27 cellular contexts compared by ENCODE assay signal in genomic region chr4:13601848-13602247, GRCh38. TPM values are rescaled to one million over a fixed set of nuclear protein-coding genes. Genes with fewer than 3 reads are reported as not detected.
A peak's percentile ranks its signal among the peaks of the same experiment; 100 is the strongest.
DNase-seq lines count a peak whose midpoint lies in the region; ATAC-seq and TF ChIP-seq lines count a peak whose summit lies in the region.
"Had no signal": no experiment of that assay in that cellular context is flagged by ENCODE, and none has a peak within 500 bp of the region (broad histone marks: within the 10 kb centered on the region; RNA-seq: fewer than 3 reads in every experiment).

No MANE protein-coding gene starts in this region.

- no peak for TF ChIP-seq CTCF in DOHH2 (IDR thresholded peaks at IDR 0.05; ENCODE audit: low read depth, low read length, poor library complexity, severe bottlenecking)

- CTCF ChIA-PET in T-cell (lab: Charles Lee): no interaction called here

- intact Hi-C loops in dendritic cell treated with granulocyte-macrophage colony-stimulating factor and Interleukin-4, amounts not matched to agents 40 ng/mL and 50 ng/mL, for 4 days (cut with micrococcal nuclease): no loop called here

- no peaks in the 10 kb centered on the region for H3K9me3 ChIP-seq in DOHH2 (ENCODE audit: control insufficient read depth, insufficient read depth, low read length)
- H3K9me3 ChIP-seq: ascending aorta, BLaER1, mucosa of descending colon, ovary, upper lobe of left lung had no signal

- H3K9me2 ChIP-seq in DOHH2 (replicated peaks; ENCODE audit: control insufficient read depth, low read length): no peaks in the 10 kb centered on the region

- peak overlapping the region; percentile 53; the same call in 1 of the 2 replicates for H3K4me2 ChIP-seq in DOHH2 (ENCODE audit: low read length)
- H3K4me2 ChIP-seq: BLaER1 had no signal

- no peak overlapping the region for H3K4me3 Mint-ChIP-seq in dendritic cell treated with granulocyte-macrophage colony-stimulating factor and Interleukin-4, amounts not matched to agents 40 ng/mL and 50 ng/mL, for 4 days
- no peak overlapping the region for H3K4me3 Mint-ChIP-seq in T-cell
- H3K4me3 Mint-ChIP-seq: activated naive CD8-positive, alpha-beta T cell; nephron progenitor cell; T-helper 1 cell treated with Interleukin-12 subunit alpha and Interleukin-12 subunit beta and Interleukin-4 antibody, amounts not matched to agents 30 μg/mL and 1 μg/mL, for 36 hours had no signal

- peak overlapping the region; percentile 35 for H3K27ac Mint-ChIP-seq in dendritic cell treated with granulocyte-macrophage colony-stimulating factor and Interleukin-4, amounts not matched to agents 40 ng/mL and 50 ng/mL, for 4 days
- H3K27ac Mint-ChIP-seq in T-cell: peak overlapping the region in 1 of 2 donors; percentile 35
- H3K27ac Mint-ChIP-seq: activated naive CD8-positive, alpha-beta T cell had no signal

- ATAC-seq in GM19328 (IDR thresholded peaks at IDR 0.05; ENCODE audit: unreplicated experiment) (peak; percentile 25), HG03575 (IDR thresholded peaks at IDR 0.05; ENCODE audit: extremely low read depth, insufficient number of reproducible peaks, low FRiP score, unreplicated experiment) (peak; percentile 39), T-cell (replicated peaks in 1 of 4) (no peak), HG03175 (IDR thresholded peaks at IDR 0.05; ENCODE audit: unreplicated experiment) (no peak), HG02884 (IDR thresholded peaks at IDR 0.05; ENCODE audit: unreplicated experiment) (no peak)
- ATAC-seq: PC-3 had no signal

- POLR2A ChIA-PET in T-cell (lab: Charles Lee): no interaction called here

- H3K27me3 Mint-ChIP-seq in dendritic cell treated with granulocyte-macrophage colony-stimulating factor and Interleukin-4, amounts not matched to agents 40 ng/mL and 50 ng/mL, for 4 days: no peaks in the 10 kb centered on the region
- H3K27me3 Mint-ChIP-seq in T-cell: no peaks in the 10 kb centered on the region
- H3K27me3 Mint-ChIP-seq: activated naive CD8-positive, alpha-beta T cell had no signal

- peaks cover 25% of the 10 kb centered on the region for H3K9me3 Mint-ChIP-seq in dendritic cell treated with granulocyte-macrophage colony-stimulating factor and Interleukin-4, amounts not matched to agents 40 ng/mL and 50 ng/mL, for 4 days
- H3K9me3 Mint-ChIP-seq in T-cell: peaks cover 0 to 10% (median 0%) of the 10 kb centered on the region in 3 donors
- H3K9me3 Mint-ChIP-seq: nephron progenitor cell; T-helper 1 cell treated with Interleukin-12 subunit alpha and Interleukin-12 subunit beta and Interleukin-4 antibody, amounts not matched to agents 30 μg/mL and 1 μg/mL, for 36 hours had no signal

- no peaks in the 10 kb centered on the region for H3K27me3 ChIP-seq in DOHH2 (ENCODE audit: control insufficient read depth, low read length)
- H3K27me3 ChIP-seq: ascending aorta, BLaER1, ovary, suprapubic skin, upper lobe of left lung had no signal

- H4K20me1 ChIP-seq in DOHH2 (ENCODE audit: control insufficient read depth, insufficient read depth, low read depth, low read length): no peaks in the 10 kb centered on the region
- H4K20me1 ChIP-seq: BLaER1 had no signal

- H3F3A ChIP-seq in DOHH2 (ENCODE audit: control insufficient read depth, insufficient read depth): peaks cover 6% of the 10 kb centered on the region

- peaks cover 75% of the 10 kb centered on the region for H3K36me3 Mint-ChIP-seq in dendritic cell treated with granulocyte-macrophage colony-stimulating factor and Interleukin-4, amounts not matched to agents 40 ng/mL and 50 ng/mL, for 4 days (ENCODE audit: low read depth)
- peaks cover 68% of the 10 kb centered on the region for H3K36me3 Mint-ChIP-seq in T-cell

- H3K4me3 ChIP-seq in DOHH2 (ENCODE audit: low read length): 0 out of 2 replicates have a peak overlapping the region, but pooled peaks have one; percentile 8
- H3K4me3 ChIP-seq: ascending aorta, BLaER1, lung, mucosa of descending colon, ovary, suprapubic skin, upper lobe of left lung had no signal

- no peak for DNase-seq in stimulated activated CD4-positive, alpha-beta T cell treated with anti-CD3 and anti-CD28 coated beads, Interleukin-12 subunit alpha, Interleukin-12 subunit beta, amount 100 ng/mL, for 4 hours
- DNase-seq in T-cell: no peak
- DNase-seq: ACHN; activated CD4-positive, alpha-beta T cell treated with anti-CD3 and anti-CD28 coated beads for 1 hour; effector CD8-positive, alpha-beta T cell; mucosa of descending colon; NCI-H1048; NCI-H1694 treated with DMSO at 0.1 percent for 48 hours; nephron progenitor cell; ovary; PC-3; stimulated activated naive CD4-positive, alpha-beta T cell had no signal

- peaks cover 26% of the 10 kb centered on the region for H3K4me1 ChIP-seq in DOHH2 (ENCODE audit: control insufficient read depth, low read length)
- H3K4me1 ChIP-seq: ascending aorta, BLaER1, suprapubic skin, upper lobe of left lung had no signal

- peaks cover 96% of the 10 kb centered on the region for H3K36me3 ChIP-seq in DOHH2 (ENCODE audit: control insufficient read depth, low read length)
- H3K36me3 ChIP-seq: ovary had no signal

- peaks cover 30% of the 10 kb centered on the region for H3K4me1 Mint-ChIP-seq in dendritic cell treated with granulocyte-macrophage colony-stimulating factor and Interleukin-4, amounts not matched to agents 40 ng/mL and 50 ng/mL, for 4 days (ENCODE audit: low read depth)
- H3K4me1 Mint-ChIP-seq in T-cell: peaks cover 0 to 8% (median 6%) of the 10 kb centered on the region in 3 donors
- H3K4me1 Mint-ChIP-seq: nephron progenitor cell had no signal

- H3K27ac ChIP-seq in DOHH2 (ENCODE audit: low read depth, low read length): peak overlapping the region; percentile 48
- H3K27ac ChIP-seq: ascending aorta, BLaER1, ovary, suprapubic skin, upper lobe of left lung had no signal

- no peaks in the 10 kb centered on the region for H3K79me2 ChIP-seq in DOHH2 (ENCODE audit: control insufficient read depth, low read length)

RNA-seq across cellular contexts. Expression of gene BOD1L1, which starts 25.7 kb away (rescaled TPM):
- 10 to 100 TPM; 48.3 to 57.1 (median 55.4) TPM for total RNA-seq in T-cell

RNA-seq across cellular contexts. Expression of gene NKX3-2, which starts 57.5 kb away (rescaled TPM):
- not detected for total RNA-seq in T-cell
- total RNA-seq: ascending aorta, epithelial cell of proximal tubule, glomerular endothelial cell, lung had no signal

Comparison
In these comparisons a context has a peak if more than half of its experiments do, and no peak if none do; other contexts are left out.
1. ATAC-seq: peak in GM19328 (single experiment) and HG03575 (single experiment); none in T-cell (0 of 4), HG03175 (single experiment) and HG02884 (single experiment).